Comparison of ENCODE assay signal across 8 cellular contexts in the genomic region with DNA sequence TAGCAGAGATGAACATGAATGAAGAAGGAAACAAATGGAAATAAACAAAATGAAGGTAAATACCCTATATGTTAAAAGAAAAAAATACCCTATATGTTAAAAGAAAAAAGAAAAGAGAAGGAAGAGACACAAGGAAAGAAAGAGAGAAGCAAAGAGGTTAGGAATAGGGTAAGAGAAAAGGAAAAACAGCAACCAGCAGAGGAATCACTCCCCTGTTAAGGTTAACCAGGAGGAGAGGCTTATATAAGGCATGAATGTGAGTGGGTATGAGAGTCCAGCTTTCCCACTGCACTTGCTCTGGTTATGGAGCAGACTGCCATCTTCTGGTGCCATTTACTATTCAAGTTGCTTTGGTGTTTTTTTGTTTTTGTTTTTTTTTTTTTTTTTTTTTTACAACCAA. TPM values are rescaled to one million over a fixed set of nuclear protein-coding genes. Genes with fewer than 3 reads are reported as not detected.
DNase-seq lines count a peak whose midpoint lies in the region; ATAC-seq, FAIRE-seq and TF ChIP-seq lines count a peak whose summit lies in the region.

No MANE protein-coding gene starts in this region.

- H3K4me3 ChIP-seq in Karpas-422 (ENCODE audit: low read length), result no peak overlapping the region

- peaks cover 23% of the 10 kb centered on the region; the same call in 1 of the 2 replicates for H3K36me3 ChIP-seq in Karpas-422 (ENCODE audit: insufficient read depth, low read length)

- ATAC-seq in GM19452 (IDR thresholded peaks at IDR 0.05; ENCODE audit: unreplicated experiment) (no peak), GM21390 (IDR thresholded peaks at IDR 0.05; ENCODE audit: unreplicated experiment) (no peak), GM19397 (IDR thresholded peaks at IDR 0.05; ENCODE audit: unreplicated experiment) (no peak)

- H3K9ac ChIP-seq in Karpas-422 (ENCODE audit: low read length), result no peak overlapping the region

- no peaks in the 10 kb centered on the region for H3K27me3 ChIP-seq in Karpas-422 (ENCODE audit: low read length)

- no peaks in the 10 kb centered on the region for H3K9me3 ChIP-seq in Karpas-422 (ENCODE audit: low read length)

- H2AFZ ChIP-seq in Karpas-422 (ENCODE audit: low read length), result no peak overlapping the region

- peaks cover 21% of the 10 kb centered on the region for H3K79me2 ChIP-seq in Karpas-422 (ENCODE audit: low read length)

- H3K4me1 ChIP-seq in Karpas-422 (ENCODE audit: low read length), result peaks cover 29% of the 10 kb centered on the region

- no peak for FAIRE-seq in GM12891 (lab: Jason Lieb, UNC)

- no peaks in the 10 kb centered on the region for H3K9me2 ChIP-seq in Karpas-422 (replicated peaks; ENCODE audit: insufficient read depth, low read length)

- TF ChIP-seq POLR2A in GM12891 (IDR thresholded peaks at IDR 0.05; ENCODE audit: low read depth, low read length), result no peak

- no peaks in the 10 kb centered on the region for H4K20me1 ChIP-seq in Karpas-422 (ENCODE audit: insufficient read depth, low read depth, low read length)

- H3K4me2 ChIP-seq in Karpas-422 (ENCODE audit: low read depth, low read length, poor library complexity, severe bottlenecking), result peak overlapping the region; percentile 100

- no peak overlapping the region for H3K27ac ChIP-seq in Karpas-422 (ENCODE audit: low read length)
- peak overlapping the region; percentile 98 for H3K27ac ChIP-seq in angular gyrus (ENCODE audit: low read depth, low read length)

- DNase-seq in DMS79 (lab: John Stamatoyannopoulos, UW), result peak; percentile 30
- no peak for DNase-seq in Karpas-422
- DNase-seq in left kidney (ENCODE audit: low read depth, low spot score), result peak; percentile 74
- no peak for DNase-seq in GM12891 (ENCODE audit: insufficient read length, low spot score)

TF ChIP-seq in GM12891, 5 proteins besides CTCF, POLR2A, EP300 and RAD21:
- TF ChIP-seq POLR2AphosphoS5 (IDR thresholded peaks at IDR 0.05; ENCODE audit: low read depth, low read length), result no peak
- no peak for TF ChIP-seq TAF1 (IDR thresholded peaks at IDR 0.05; ENCODE audit: low read depth, low read length)
- TF ChIP-seq SPI1 (IDR thresholded peaks at IDR 0.05; ENCODE audit: low read depth, low read length), result no peak
- TF ChIP-seq PAX5 (IDR thresholded peaks at IDR 0.05; ENCODE audit: insufficient read depth, low read length, severe bottlenecking), result no peak
- TF ChIP-seq POU2F2 (IDR thresholded peaks at IDR 0.05; ENCODE audit: low read depth, low read length), result no peak
TF ChIP-seq in GM12891: peak in this region for 0.

RNA-seq across cellular contexts. Expression of a gene that starts 3.1 kb away (rescaled TPM):
- total RNA-seq in Karpas-422 (2014; rRNA removed; shearing (Covaris generic); ENCODE audit: low replicate concordance), result 48.3 and 70.4 TPM in 2 replicates
- 6.5 TPM for polyA plus RNA-seq in GM12891 (2012; ENCODE audit: low read depth, missing spikeins)

RNA-seq across cellular contexts. Expression of a gene that starts 7.1 kb away (rescaled TPM):
- total RNA-seq in Karpas-422 (2014; rRNA removed; shearing (Covaris generic); ENCODE audit: low replicate concordance), result 15.1 and 18.3 TPM in 2 replicates
- polyA plus RNA-seq in GM12891 (2012; ENCODE audit: low read depth, missing spikeins), result 11.7 TPM

RNA-seq across cellular contexts. Expression of a gene that starts 13.6 kb away (rescaled TPM):
- total RNA-seq in Karpas-422 (2014; rRNA removed; shearing (Covaris generic); ENCODE audit: low replicate concordance), result 9.3 and 12.7 TPM in 2 replicates
- polyA plus RNA-seq in GM12891 (2012; ENCODE audit: low read depth, missing spikeins), result 6.5 TPM

RNA-seq across cellular contexts. Expression of a gene that starts 21.7 kb away (rescaled TPM):
- 126 and 195 TPM in 2 replicates for total RNA-seq in Karpas-422 (2014; rRNA removed; shearing (Covaris generic); ENCODE audit: low replicate concordance)
- polyA plus RNA-seq in GM12891 (2012; ENCODE audit: low read depth, missing spikeins), result 128 TPM

RNA-seq across cellular contexts. Expression of a gene that starts 53.1 kb away (rescaled TPM):
- total RNA-seq in Karpas-422 (2014; rRNA removed; shearing (Covaris generic); ENCODE audit: low replicate concordance), result not detected in 2 replicates
- polyA plus RNA-seq in GM12891 (2012; ENCODE audit: low read depth, missing spikeins), result 0.09 TPM

Comparison
In these comparisons a context has a peak if more than half of its experiments do, and no peak if none do; other contexts are left out.
1. DNase-seq: peak in DMS79 (single experiment) and left kidney (single experiment); none in Karpas-422 (single experiment) and GM12891 (single experiment).